ENCODE assay signal across 16 cellular contexts in the genomic region with DNA sequence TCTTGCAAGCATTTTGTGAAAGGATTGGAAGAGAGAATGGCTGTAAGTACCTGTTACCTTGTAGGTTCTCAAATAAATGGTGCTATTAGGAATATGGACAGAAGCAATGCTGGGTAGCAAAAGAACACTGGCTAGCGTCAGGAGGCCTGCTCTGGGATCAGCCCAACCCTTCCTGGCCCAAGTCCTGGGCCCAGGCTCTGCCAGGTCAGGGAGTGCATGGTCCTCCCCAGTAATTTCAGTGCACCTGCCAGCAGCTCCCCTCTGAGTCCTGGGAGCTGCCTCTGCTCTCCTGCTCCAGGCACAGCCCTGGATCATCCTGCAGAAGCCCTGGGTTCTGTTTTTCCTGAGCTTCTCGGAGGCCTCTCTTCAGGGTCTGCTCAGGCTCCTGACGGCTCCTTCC.
DNase-seq lines count a peak whose midpoint lies in the region; ATAC-seq and TF ChIP-seq lines count a peak whose summit lies in the region.
"Had no signal": no experiment of that assay in that cellular context is flagged by ENCODE, and none has a peak within 500 bp of the region (broad histone marks: within the 10 kb centered on the region; RNA-seq: fewer than 3 reads in every experiment).

No MANE protein-coding gene starts in this region.

- POLR2A ChIA-PET in HEK293 (lab: Yijun Ruan, JAX): no interaction called here

- ATAC-seq in left ventricle myocardium superior: peak; percentile 86
- peak; percentile 71 for ATAC-seq in omental fat pad (ENCODE audit: low FRiP score)
- no peak for ATAC-seq in HG03139 (IDR thresholded peaks at IDR 0.05; ENCODE audit: unreplicated experiment)

- no peaks in the 10 kb centered on the region for H3K9me3 ChIP-seq in HEK293 (ENCODE audit: control insufficient read depth, insufficient read depth, low read depth, low read length)
- H3K9me3 ChIP-seq: HAP-1 had no signal

- DNase-seq in cerebellar nuclear complex (lab: John Stamatoyannopoulos, UW) (peak; percentile 42 to 79), left ventricle myocardium superior (peak; percentile 62), omental fat pad (ENCODE audit: low spot score) (no peak), foreskin fibroblast (no peak), NCI-H1436 treated with DMSO at 0.1 percent for 48 hours (lab: John Stamatoyannopoulos, UW) (no peak)
- DNase-seq: ACHN; CD4-positive, CD25-positive, alpha-beta regulatory T cell; DMS79 treated with DMSO at 0.1 percent for 48 hours; GDM1; Kasumi-1; NCI-H1930; NCI-H2171; NCI-H510A had no signal

- no peak overlapping the region for H3K27ac ChIP-seq in HEK293 (ENCODE audit: extremely low read depth, low read depth, low read length)

- H3K4me3 ChIP-seq in HEK293 (ENCODE audit: low read depth, low read length): no peak overlapping the region
- no peak overlapping the region for H3K4me3 ChIP-seq in foreskin fibroblast (ENCODE audit: low read depth in 1 of 2, low read length in 2 of 2)
- H3K4me3 ChIP-seq: HAP-1 had no signal

- intact Hi-C loops in left ventricle myocardium superior (cut with micrococcal nuclease): no loop called here

- no peaks in the 10 kb centered on the region for H3K4me1 ChIP-seq in HEK293 (ENCODE audit: control insufficient read depth, insufficient read depth, low read length)
- H3K4me1 ChIP-seq: HAP-1 had no signal

- TF ChIP-seq CTCF in HEK293 (tag by site-specific recombination; IDR thresholded peaks at IDR 0.05) (no peak), omental fat pad (IDR thresholded peaks at IDR 0.05) (no peak), foreskin fibroblast (IDR thresholded peaks at IDR 0.05; ENCODE audit: low read depth, low read length) (no peak)

- CTCF ChIA-PET in HEK293 (lab: Yijun Ruan, JAX): interaction anchor here (0.9 to 1.0 kb wide), 2 partner anchors 40 to 44 kb away, joined by 3 to 5 read pairs; no protein-coding TSS in a partner anchor

- no peaks in the 10 kb centered on the region for H3K36me3 ChIP-seq in HEK293 (ENCODE audit: control insufficient read depth in 2 of 2, insufficient read depth in 1 of 2, low read length in 2 of 2)
- H3K36me3 ChIP-seq: HAP-1 had no signal

TF ChIP-seq in HEK293, 187 proteins besides CTCF, POLR2A, EP300 and RAD21:
- 0 out of 2 replicates have a peak, but pooled peaks have one; percentile 20 for TF ChIP-seq ZBTB17 (tag by site-specific recombination; IDR thresholded peaks at IDR 0.05)
- TF ChIP-seq, protein P1, sequence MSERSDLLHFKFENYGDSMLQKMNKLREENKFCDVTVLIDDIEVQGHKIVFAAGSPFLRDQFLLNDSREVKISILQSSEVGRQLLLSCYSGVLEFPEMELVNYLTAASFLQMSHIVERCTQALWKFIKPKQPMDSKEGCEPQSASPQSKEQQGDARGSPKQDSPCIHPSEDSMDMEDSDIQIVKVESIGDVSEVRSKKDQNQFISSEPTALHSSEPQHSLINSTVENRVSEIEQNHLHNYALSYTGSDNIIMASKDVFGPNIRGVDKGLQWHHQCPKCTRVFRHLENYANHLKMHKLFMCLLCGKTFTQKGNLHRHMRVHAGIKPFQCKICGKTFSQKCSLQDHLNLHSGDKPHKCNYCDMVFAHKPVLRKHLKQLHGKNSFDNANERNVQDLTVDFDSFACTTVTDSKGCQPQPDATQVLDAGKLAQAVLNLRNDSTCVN (tag by site-specific recombination; optimal IDR thresholded peaks at IDR 0.05): no peak
TF ChIP-seq in HEK293: peak in this region for 1.

Comparison
In these comparisons a context has a peak if more than half of its experiments do, and no peak if none do; other contexts are left out.
1. DNase-seq: peak in cerebellar nuclear complex (2 of 2) and left ventricle myocardium superior (single experiment); none in omental fat pad (single experiment), foreskin fibroblast (0 of 2) and NCI-H1436 treated with DMSO at 0.1 percent for 48 hours (single experiment).